Comparison of ENCODE assay signal across 2 cellular contexts in genomic region chr1:54367613-54368012, GRCh38.
TF ChIP-seq lines count a peak whose summit lies in the region.

No MANE protein-coding gene starts in this region.

TF ChIP-seq in IMR-90, 13 proteins besides CTCF, POLR2A, EP300 and RAD21:
- TF ChIP-seq ELK1 (IDR thresholded peaks at IDR 0.05; ENCODE audit: borderline replicate concordance, low read depth, low read length) (no peak), CEBPB (IDR thresholded peaks at IDR 0.05; ENCODE audit: low read depth, low read length) (no peak), RFX5 (IDR thresholded peaks at IDR 0.05; ENCODE audit: low read depth, low read length) (no peak), USF2 (IDR thresholded peaks at IDR 0.05; ENCODE audit: low read depth, low read length) (no peak), MXI1 (IDR thresholded peaks at IDR 0.05; ENCODE audit: borderline replicate concordance, low read depth, low read length) (no peak), MAFK (IDR thresholded peaks at IDR 0.05; ENCODE audit: low read depth, low read length) (no peak), NFE2L2 (IDR thresholded peaks at IDR 0.05; ENCODE audit: low read depth, low read length) (no peak), CHD1 (IDR thresholded peaks at IDR 0.05; ENCODE audit: low read depth, low read length) (no peak)

TF ChIP-seq in HEK293T, 16 proteins besides CTCF, POLR2A, EP300 and RAD21 (continued from another document):
- TF ChIP-seq PKNOX1 (IDR thresholded peaks at IDR 0.05) (no peak), NFRKB (IDR thresholded peaks at IDR 0.05) (no peak), FOXK2 (IDR thresholded peaks at IDR 0.05) (no peak), CTBP1 (IDR thresholded peaks at IDR 0.05; ENCODE audit: borderline replicate concordance) (no peak)
